Comparison of ENCODE assay signal across 22 cellular contexts in the genomic region with DNA sequence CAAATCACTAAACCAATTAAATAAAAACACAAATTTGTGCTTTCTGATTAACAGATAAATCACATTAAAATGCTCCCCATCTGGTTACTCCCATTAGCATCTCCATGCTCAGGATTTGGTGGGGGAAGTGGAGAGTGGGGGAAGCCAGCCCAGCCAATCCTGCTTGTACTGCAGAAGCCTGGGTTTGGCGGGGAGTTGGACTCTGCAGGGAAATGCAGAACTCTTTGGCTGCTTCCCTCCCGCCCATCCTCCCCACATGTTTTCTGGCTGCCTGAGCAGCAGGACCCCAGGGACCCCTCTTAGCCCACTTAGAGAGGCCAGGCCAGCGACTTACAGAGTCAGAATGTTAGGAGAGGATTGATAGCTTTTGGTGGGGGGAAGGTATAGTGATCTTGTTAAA. TPM values are rescaled to one million over a fixed set of nuclear protein-coding genes. Genes with fewer than 3 reads are reported as not detected.
DNase-seq lines count a peak whose midpoint lies in the region; ATAC-seq and TF ChIP-seq lines count a peak whose summit lies in the region.
"Had no signal": no experiment of that assay in that cellular context is flagged by ENCODE, and none has a peak within 500 bp of the region (broad histone marks: within the 10 kb centered on the region; RNA-seq: fewer than 3 reads in every experiment).

No MANE protein-coding gene starts in this region.

- H3K27ac Mint-ChIP-seq in GM23338 (no peak overlapping the region), endodermal cell (no peak overlapping the region), nephron progenitor cell (peak overlapping the region; percentile 23)

- H3K27me3 ChIP-seq in GM23338 (ENCODE audit: insufficient read depth) (no peaks in the 10 kb centered on the region), endodermal cell (ENCODE audit: control insufficient read depth, insufficient read depth, low read length, poor library complexity, severe bottlenecking) (no peaks in the 10 kb centered on the region)
- H3K27me3 ChIP-seq: MG63, SJSA1 had no signal

- peaks cover 6% of the 10 kb centered on the region for H3K9me3 ChIP-seq in endodermal cell (ENCODE audit: control insufficient read depth, low read length)
- H3K9me3 ChIP-seq: MG63, SJSA1 had no signal

- H3F3A ChIP-seq in GM23338 (replicated peaks; ENCODE audit: low read depth), result no peaks in the 10 kb centered on the region

- DNase-seq in DMS 273 (lab: John Stamatoyannopoulos, UW; ENCODE audit: unreplicated experiment) (peak; percentile 10), DMS 273 treated with DMSO at 0.1 percent for 48 hours (lab: John Stamatoyannopoulos, UW) (no peak), GM23338 (ENCODE audit: low spot score) (peak; percentile 4), endodermal cell (peak; percentile 55), nephron progenitor cell (peak; percentile 23), AG08395 (ENCODE audit: low spot score) (no peak)
- no peak for DNase-seq in stimulated activated CD4-positive, alpha-beta T cell treated with anti-CD3 and anti-CD28 coated beads, Interleukin-15, amount 100 ng/mL, for 24 hours
- DNase-seq: CD4-positive, CD25-positive, alpha-beta regulatory T cell; GOT3; HCEC 1CT; IMR-90; KG1; MG63; NCI-H2029; NCI-H345; NCI-H748 treated with DMSO at 0.1 percent for 48 hours; Right ventricle myocardium superior; RPMI8226 had no signal

- H3K4me2 ChIP-seq in GM23338, result no peak overlapping the region

- H3K4me3 Mint-ChIP-seq in GM23338 (no peak overlapping the region), endodermal cell (no peak overlapping the region), nephron progenitor cell (no peak overlapping the region)

- H3K9ac ChIP-seq in endodermal cell (ENCODE audit: extremely low read depth, low read length, poor library complexity, severe bottlenecking), result no peak overlapping the region

- H3K27me3 Mint-ChIP-seq in GM23338 (ENCODE audit: insufficient read depth, low read depth, poor library complexity), result peaks cover 4% of the 10 kb centered on the region
- no peaks in the 10 kb centered on the region for H3K27me3 Mint-ChIP-seq in endodermal cell (ENCODE audit: insufficient read depth)
- H3K27me3 Mint-ChIP-seq in nephron progenitor cell (ENCODE audit: low read depth, poor library complexity), result peaks cover 7% of the 10 kb centered on the region
- H3K27me3 Mint-ChIP-seq: CD4-positive, CD25-positive, alpha-beta regulatory T cell had no signal

- H4K20me1 ChIP-seq in GM23338 (replicated peaks; ENCODE audit: insufficient read depth), result no peaks in the 10 kb centered on the region

- H2AFZ ChIP-seq in GM23338, result no peak overlapping the region

- H3K4me1 Mint-ChIP-seq in GM23338 (peaks cover 11% of the 10 kb centered on the region), endodermal cell (no peaks in the 10 kb centered on the region), nephron progenitor cell (peaks cover 38% of the 10 kb centered on the region)

- 72% methylated on average over 3 of the region's 3 CpGs; no CpG with 5 or more reads in 1 of the 2 experiments for WGBS in endodermal cell (ENCODE audit: insufficient coverage in 1 of 2, insufficient read length in 1 of 2), 2 experiments

- peak; percentile 80 for ATAC-seq in GM23338
- ATAC-seq in HG03460 (IDR thresholded peaks at IDR 0.05; ENCODE audit: unreplicated experiment), result no peak

- no peaks in the 10 kb centered on the region; the same call in 1 of the 2 replicates for H3K36me3 ChIP-seq in GM23338 (ENCODE audit: insufficient read depth)
- H3K36me3 ChIP-seq in endodermal cell (ENCODE audit: control insufficient read depth, insufficient read depth, low read length), result no peaks in the 10 kb centered on the region
- H3K36me3 ChIP-seq: MG63, SJSA1 had no signal

- TF ChIP-seq CTCF in GM23338 (conservative IDR thresholded peaks at IDR 0.05; ENCODE audit: low read depth in 2 of 2), result no peak
- no peak for TF ChIP-seq CTCF in endodermal cell (conservative IDR thresholded peaks at IDR 0.05)
- TF ChIP-seq CTCF in nephron progenitor cell (IDR thresholded peaks at IDR 0.05), result no peak

- H3K4me3 ChIP-seq in GM23338, result no peak overlapping the region
- H3K4me3 ChIP-seq in endodermal cell (ENCODE audit: low read length), result no peak overlapping the region
- H3K4me3 ChIP-seq: MG63, SJSA1 had no signal

- H3K4me1 ChIP-seq in GM23338 (ENCODE audit: insufficient read depth), result no peaks in the 10 kb centered on the region
- peaks cover 3% of the 10 kb centered on the region for H3K4me1 ChIP-seq in endodermal cell (ENCODE audit: control insufficient read depth, insufficient read depth, low read length)
- H3K4me1 ChIP-seq: SJSA1 had no signal

- H3K36me3 Mint-ChIP-seq in GM23338 (ENCODE audit: low read depth) (no peaks in the 10 kb centered on the region), endodermal cell (ENCODE audit: low read depth) (no peaks in the 10 kb centered on the region), nephron progenitor cell (ENCODE audit: low read depth) (no peaks in the 10 kb centered on the region)

- H3K9me3 Mint-ChIP-seq in GM23338, result no peaks in the 10 kb centered on the region
- no peaks in the 10 kb centered on the region for H3K9me3 Mint-ChIP-seq in endodermal cell
- no peaks in the 10 kb centered on the region for H3K9me3 Mint-ChIP-seq in nephron progenitor cell

- H3K27ac ChIP-seq in GM23338 (ENCODE audit: low read depth) (no peak overlapping the region), endodermal cell (ENCODE audit: low read depth, low read length) (no peak overlapping the region)
- H3K27ac ChIP-seq: 22Rv1, SJSA1 had no signal

- H3K79me2 ChIP-seq in GM23338 (replicated peaks; ENCODE audit: insufficient read depth), result no peaks in the 10 kb centered on the region

- H3K9me2 ChIP-seq in GM23338 (ENCODE audit: insufficient read depth), result no peaks in the 10 kb centered on the region

TF ChIP-seq in GM23338, 12 proteins besides CTCF, POLR2A, EP300 and RAD21 (continues in another document):
- TF ChIP-seq, protein P1, sequence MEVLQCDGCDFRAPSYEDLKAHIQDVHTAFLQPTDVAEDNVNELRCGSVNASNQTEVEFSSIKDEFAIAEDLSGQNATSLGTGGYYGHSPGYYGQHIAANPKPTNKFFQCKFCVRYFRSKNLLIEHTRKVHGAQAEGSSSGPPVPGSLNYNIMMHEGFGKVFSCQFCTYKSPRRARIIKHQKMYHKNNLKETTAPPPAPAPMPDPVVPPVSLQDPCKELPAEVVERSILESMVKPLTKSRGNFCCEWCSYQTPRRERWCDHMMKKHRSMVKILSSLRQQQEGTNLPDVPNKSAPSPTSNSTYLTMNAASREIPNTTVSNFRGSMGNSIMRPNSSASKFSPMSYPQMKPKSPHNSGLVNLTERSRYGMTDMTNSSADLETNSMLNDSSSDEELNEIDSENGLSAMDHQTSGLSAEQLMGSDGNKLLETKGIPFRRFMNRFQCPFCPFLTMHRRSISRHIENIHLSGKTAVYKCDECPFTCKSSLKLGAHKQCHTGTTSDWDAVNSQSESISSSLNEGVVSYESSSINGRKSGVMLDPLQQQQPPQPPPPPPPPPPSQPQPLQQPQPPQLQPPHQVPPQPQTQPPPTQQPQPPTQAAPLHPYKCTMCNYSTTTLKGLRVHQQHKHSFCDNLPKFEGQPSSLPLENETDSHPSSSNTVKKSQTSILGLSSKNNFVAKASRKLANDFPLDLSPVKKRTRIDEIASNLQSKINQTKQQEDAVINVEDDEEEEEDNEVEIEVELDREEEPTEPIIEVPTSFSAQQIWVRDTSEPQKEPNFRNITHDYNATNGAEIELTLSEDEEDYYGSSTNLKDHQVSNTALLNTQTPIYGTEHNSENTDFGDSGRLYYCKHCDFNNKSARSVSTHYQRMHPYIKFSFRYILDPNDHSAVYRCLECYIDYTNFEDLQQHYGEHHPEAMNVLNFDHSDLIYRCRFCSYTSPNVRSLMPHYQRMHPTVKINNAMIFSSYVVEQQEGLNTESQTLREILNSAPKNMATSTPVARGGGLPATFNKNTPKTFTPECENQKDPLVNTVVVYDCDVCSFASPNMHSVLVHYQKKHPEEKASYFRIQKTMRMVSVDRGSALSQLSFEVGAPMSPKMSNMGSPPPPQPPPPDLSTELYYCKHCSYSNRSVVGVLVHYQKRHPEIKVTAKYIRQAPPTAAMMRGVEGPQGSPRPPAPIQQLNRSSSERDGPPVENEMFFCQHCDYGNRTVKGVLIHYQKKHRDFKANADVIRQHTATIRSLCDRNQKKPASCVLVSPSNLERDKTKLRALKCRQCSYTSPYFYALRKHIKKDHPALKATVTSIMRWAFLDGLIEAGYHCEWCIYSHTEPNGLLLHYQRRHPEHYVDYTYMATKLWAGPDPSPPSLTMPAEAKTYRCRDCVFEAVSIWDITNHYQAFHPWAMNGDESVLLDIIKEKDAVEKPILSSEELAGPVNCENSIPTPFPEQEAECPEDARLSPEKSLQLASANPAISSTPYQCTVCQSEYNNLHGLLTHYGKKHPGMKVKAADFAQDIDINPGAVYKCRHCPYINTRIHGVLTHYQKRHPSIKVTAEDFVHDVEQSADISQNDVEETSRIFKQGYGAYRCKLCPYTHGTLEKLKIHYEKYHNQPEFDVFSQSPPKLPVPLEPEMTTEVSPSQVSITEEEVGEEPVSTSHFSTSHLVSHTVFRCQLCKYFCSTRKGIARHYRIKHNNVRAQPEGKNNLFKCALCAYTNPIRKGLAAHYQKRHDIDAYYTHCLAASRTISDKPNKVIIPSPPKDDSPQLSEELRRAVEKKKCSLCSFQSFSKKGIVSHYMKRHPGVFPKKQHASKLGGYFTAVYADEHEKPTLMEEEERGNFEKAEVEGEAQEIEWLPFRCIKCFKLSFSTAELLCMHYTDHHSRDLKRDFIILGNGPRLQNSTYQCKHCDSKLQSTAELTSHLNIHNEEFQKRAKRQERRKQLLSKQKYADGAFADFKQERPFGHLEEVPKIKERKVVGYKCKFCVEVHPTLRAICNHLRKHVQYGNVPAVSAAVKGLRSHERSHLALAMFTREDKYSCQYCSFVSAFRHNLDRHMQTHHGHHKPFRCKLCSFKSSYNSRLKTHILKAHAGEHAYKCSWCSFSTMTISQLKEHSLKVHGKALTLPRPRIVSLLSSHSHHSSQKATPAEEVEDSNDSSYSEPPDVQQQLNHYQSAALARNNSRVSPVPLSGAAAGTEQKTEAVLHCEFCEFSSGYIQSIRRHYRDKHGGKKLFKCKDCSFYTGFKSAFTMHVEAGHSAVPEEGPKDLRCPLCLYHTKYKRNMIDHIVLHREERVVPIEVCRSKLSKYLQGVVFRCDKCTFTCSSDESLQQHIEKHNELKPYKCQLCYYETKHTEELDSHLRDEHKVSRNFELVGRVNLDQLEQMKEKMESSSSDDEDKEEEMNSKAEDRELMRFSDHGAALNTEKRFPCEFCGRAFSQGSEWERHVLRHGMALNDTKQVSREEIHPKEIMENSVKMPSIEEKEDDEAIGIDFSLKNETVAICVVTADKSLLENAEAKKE (CRISPR knock-in tag; IDR thresholded peaks at IDR 0.05), result no peak
- TF ChIP-seq JUNB (IDR thresholded peaks at IDR 0.05; ENCODE audit: unreplicated experiment), result no peak

RNA-seq across cellular contexts. Expression of gene FOXI1, which starts 59.5 kb away (rescaled TPM):
- not detected in 2 replicates for total RNA-seq in GM23338 (2014; rRNA removed; shearing (Covaris generic))
- not detected in 2 replicates for polyA plus RNA-seq in GM23338 (2016; fragmentation: Nextera tagmentation; extraction: Ambion mirVana)
- total RNA-seq in endodermal cell, result 1 to 10 TPM in 1 of 2 donors, under 1 TPM in 1; 0.44 to 3.5 TPM
- 0.18 TPM for polyA plus RNA-seq in endodermal cell (2013, experiment 1 of 2)
- 0.17 TPM for polyA plus RNA-seq in endodermal cell (2013, experiment 2 of 2)
- total RNA-seq: CD4-positive, CD25-positive, alpha-beta regulatory T cell; IMR-90; Right ventricle myocardium superior; SJSA1 had no signal
- polyA plus RNA-seq: BJ; CD4-positive, CD25-positive, alpha-beta regulatory T cell; IMR-90 had no signal

Comparison
In these comparisons a context has a peak if more than half of its experiments do, and no peak if none do; other contexts are left out.
1. DNase-seq: peak in DMS 273 (single experiment), GM23338 (single experiment), endodermal cell (single experiment) and nephron progenitor cell (single experiment); none in DMS 273 treated with DMSO at 0.1 percent for 48 hours (single experiment), stimulated activated CD4-positive, alpha-beta T cell treated with anti-CD3 and anti-CD28 coated beads, Interleukin-15, amount 100 ng/mL, for 24 hours (single experiment) and AG08395 (single experiment).